ENCODE assay signal across 8 cellular contexts in the genomic region with DNA sequence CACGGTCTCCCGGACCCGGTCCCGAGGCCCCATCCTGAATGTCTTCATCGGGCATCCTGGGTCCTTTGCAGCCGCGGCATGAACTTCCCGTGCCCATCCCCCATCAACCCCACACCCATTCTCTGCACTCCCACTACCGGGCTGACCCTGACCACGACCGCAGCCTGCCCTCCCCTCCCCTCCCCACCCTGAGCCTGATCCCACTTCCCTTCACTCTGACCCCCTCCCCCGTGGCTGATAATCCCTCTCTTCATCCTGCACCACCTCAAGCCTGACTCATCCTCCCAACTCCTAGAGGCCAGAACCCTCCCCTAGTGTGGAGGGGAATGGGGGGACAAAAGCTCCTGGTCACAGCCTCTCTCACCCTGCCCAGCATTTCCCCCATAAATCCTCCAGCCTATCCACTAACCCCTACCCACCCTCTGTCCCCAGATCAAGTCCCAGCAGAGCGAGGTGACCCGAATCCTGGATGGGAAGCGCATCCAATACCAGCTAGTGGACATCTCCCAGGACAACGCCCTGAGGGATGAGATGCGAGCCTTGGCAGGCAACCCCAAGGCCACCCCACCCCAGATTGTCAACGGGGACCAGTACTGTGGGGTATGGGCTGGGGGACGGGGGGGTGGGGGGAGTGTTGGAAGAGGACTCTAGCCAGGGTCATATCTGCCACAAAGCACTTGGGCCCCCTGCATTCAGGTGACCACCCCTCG. TPM values are rescaled to one million over a fixed set of nuclear protein-coding genes. Genes with fewer than 3 reads are reported as not detected.
DNase-seq lines count a peak whose midpoint lies in the region; ATAC-seq lines count a peak whose summit lies in the region.

No MANE protein-coding gene starts in this region.

- H3K4me3 Mint-ChIP-seq in effector memory CD8-positive, alpha-beta T cell, result peak overlapping the region; percentile 90 to 96
- peak overlapping the region; percentile 79 to 96 (median 90) for H3K4me3 Mint-ChIP-seq in naive B cell

- no peaks in the 10 kb centered on the region for H3K27me3 Mint-ChIP-seq in effector memory CD8-positive, alpha-beta T cell
- no peaks in the 10 kb centered on the region for H3K27me3 Mint-ChIP-seq in naive B cell

- H3K27ac Mint-ChIP-seq in effector memory CD8-positive, alpha-beta T cell, result peak overlapping the region; percentile 86 to 94
- H3K27ac Mint-ChIP-seq in naive B cell, result peak overlapping the region in 5 of 6 donors; percentile 41 to 96 (median 93)

- no peak overlapping the region for H3K27ac ChIP-seq in SK-N-MC

- no peaks in the 10 kb centered on the region for H3K9me3 Mint-ChIP-seq in effector memory CD8-positive, alpha-beta T cell
- H3K9me3 Mint-ChIP-seq in naive B cell, result no peaks in the 10 kb centered on the region

- no peaks in the 10 kb centered on the region for H3K9me3 ChIP-seq in SK-N-MC (ENCODE audit: low read depth, low read length)

- ATAC-seq in effector memory CD8-positive, alpha-beta T cell (replicated peaks), result no peak
- ATAC-seq in naive B cell (ENCODE audit: low read depth in 2 of 2) (no peak), HG02588 (IDR thresholded peaks at IDR 0.05; ENCODE audit: unreplicated experiment) (no peak), HG02973 (IDR thresholded peaks at IDR 0.05; ENCODE audit: unreplicated experiment) (no peak)

- DNase-seq in stimulated activated CD4-positive, alpha-beta T cell treated with anti-CD3 and anti-CD28 coated beads, Interleukin-4, amount 100 ng/mL, for 24 hours, result peak; percentile 19
- DNase-seq in stimulated activated CD4-positive, alpha-beta T cell treated with anti-CD3 and anti-CD28 coated beads, Interleukin-2, amount 100 ng/mL, for 48 hours, result no peak
- no peak for DNase-seq in SK-N-MC (ENCODE audit: low read depth, low spot score)
- no peak for DNase-seq in effector memory CD8-positive, alpha-beta T cell
- no peak for DNase-seq in naive B cell
- DNase-seq in OCI-M2 (lab: John Stamatoyannopoulos, UW; ENCODE audit: unreplicated experiment), result no peak

- H3K36me3 Mint-ChIP-seq in effector memory CD8-positive, alpha-beta T cell (ENCODE audit: insufficient read depth), result peaks cover 40% of the 10 kb centered on the region
- peaks cover 5 to 8% of the 10 kb centered on the region in 2 donors for H3K36me3 Mint-ChIP-seq in naive B cell

- H3K9ac ChIP-seq in SK-N-MC (ENCODE audit: insufficient read length), result peak overlapping the region; percentile 76

- H3K36me3 ChIP-seq in SK-N-MC (ENCODE audit: insufficient read depth, low read length), result peaks cover 31% of the 10 kb centered on the region

- peak overlapping the region; percentile 97 for H3K4me3 ChIP-seq in SK-N-MC

- H3K4me1 Mint-ChIP-seq in effector memory CD8-positive, alpha-beta T cell (ENCODE audit: low read depth in 2 of 2), result peaks cover 86 to 88% of the 10 kb centered on the region in 2 donors
- peaks cover 62 to 81% (median 74%) of the 10 kb centered on the region in 3 donors for H3K4me1 Mint-ChIP-seq in naive B cell

RNA-seq across cellular contexts. Expression of gene SH3BGRL3, which starts 0.6 kb away (rescaled TPM):
- polyA plus RNA-seq in naive B cell (ENCODE audit: low read depth in 6 of 6), result 1,000 to 10,000 TPM in 2 of 6 donors, 100 to 1,000 TPM in 4; 624 to 1,205 (median 832) TPM

RNA-seq across cellular contexts. Expression of gene UBXN11, which starts 25.9 kb away (rescaled TPM):
- polyA plus RNA-seq in naive B cell (ENCODE audit: low read depth in 6 of 6), result 10 to 100 TPM in 2 of 6 donors, 1 to 10 TPM in 4; 4.3 to 15.7 (median 6.9) TPM

RNA-seq across cellular contexts. Expression of gene CD52, which starts 37.3 kb away (rescaled TPM):
- polyA plus RNA-seq in naive B cell (ENCODE audit: low read depth in 6 of 6), result over 10,000 TPM; 10,565 to 16,920 (median 13,137) TPM

RNA-seq across cellular contexts. Expression of gene CEP85, which starts 46.5 kb away (rescaled TPM):
- 1 to 10 TPM; 2.5 to 8.2 (median 4.9) TPM for polyA plus RNA-seq in naive B cell (ENCODE audit: low read depth in 6 of 6)
